ENCODE assay signal across 17 cellular contexts in the genomic region with DNA sequence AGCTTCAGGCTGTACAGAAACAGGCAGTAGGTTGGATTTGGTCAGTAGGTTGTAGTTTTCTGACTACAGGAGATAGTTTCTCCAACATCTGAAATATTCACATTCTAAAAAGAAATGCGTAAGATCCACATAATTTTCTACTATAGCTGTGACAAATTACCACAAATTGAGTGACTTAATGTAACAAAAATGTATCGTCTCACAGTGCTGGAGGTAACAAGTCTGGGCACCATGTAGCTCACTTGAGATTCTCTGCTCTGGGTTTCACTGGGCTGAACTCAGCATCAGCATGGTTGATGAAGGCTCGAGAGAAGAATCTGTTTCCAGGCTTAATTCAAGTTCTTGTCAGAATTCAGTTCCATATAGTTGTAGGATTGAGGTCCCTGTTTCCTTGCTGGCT.
"Had no signal": no experiment of that assay in that cellular context is flagged by ENCODE, and none has a peak within 500 bp of the region (broad histone marks: within the 10 kb centered on the region; RNA-seq: fewer than 3 reads in every experiment).

No MANE protein-coding gene starts in this region.

- ATAC-seq: activated CD8-positive, alpha-beta T cell treated with anti-CD3 and anti-CD28 coated beads for 36 hours; effector memory CD8-positive, alpha-beta T cell; lower lobe of right lung; natural killer cell treated with Interleukin-12 subunit alpha and Interleukin-12 subunit beta and Interleukin-15 and Interleukin-18, amount 100 ng/mL, for 72 hours; pancreas; sciatic nerve; T-cell had no signal

- DNase-seq: activated CD4-positive, alpha-beta T cell treated with anti-CD3 and anti-CD28 coated beads for 48 hours; activated CD4-positive, CD25-positive, alpha-beta regulatory T cell; activated CD8-positive, alpha-beta T cell treated with anti-CD3 and anti-CD28 coated beads for 36 hours; activated naive CD4-positive, alpha-beta T cell treated with Interleukin-2 at 50 U/mL for 16 hours; activated naive CD8-positive, alpha-beta T cell treated with anti-CD3 and anti-CD28 coated beads, Interleukin-2, amount 10 ng/mL, durations not matched to agents 7 days and 5 days; activated T-cell treated with anti-CD3 and anti-CD28 coated beads, Interleukin-2, amount 50 U/mL, for 24 hours; dermis blood vessel endothelial cell; effector memory CD8-positive, alpha-beta T cell; foreskin melanocyte; hypothalamus; lower lobe of right lung; pancreas; stimulated activated CD4-positive, alpha-beta T cell treated with anti-CD3 and anti-CD28 coated beads, Interleukin-4, amount 100 ng/mL, for 1 hour; stomach; T-cell had no signal
